ENCODE assay signal across 18 cellular contexts in genomic region chr1:245465666-245466065, GRCh38.
A peak's percentile ranks its signal among the peaks of the same experiment; 100 is the strongest.
DNase-seq lines count a peak whose midpoint lies in the region; FAIRE-seq and TF ChIP-seq lines count a peak whose summit lies in the region.
"Had no signal": no experiment of that assay in that cellular context is flagged by ENCODE, and none has a peak within 500 bp of the region (broad histone marks: within the 10 kb centered on the region; RNA-seq: fewer than 3 reads in every experiment).

No MANE protein-coding gene starts in this region.

- no peak for TF ChIP-seq RAD21 in H1 (IDR thresholded peaks at IDR 0.05 in 1 of 2, conservative IDR thresholded peaks at IDR 0.05 in 1 of 2; ENCODE audit: low read depth in 2 of 2, low read length in 2 of 2)

- TF ChIP-seq POLR2A in H1 (IDR thresholded peaks at IDR 0.05; ENCODE audit: control extremely low read depth in 1 of 2, low read depth in 2 of 2, low read length in 2 of 2) (no peak), GM12892 (IDR thresholded peaks at IDR 0.05; ENCODE audit: low read depth, low read length) (no peak)

- H3K79me1 ChIP-seq in H1 (ENCODE audit: low read depth, low read length) (no peaks in the 10 kb centered on the region), trophoblast cell (ENCODE audit: low read length) (peaks cover 2% of the 10 kb centered on the region)

- H3K4me3 ChIP-seq in H1 (ENCODE audit: extremely low read depth in 1 of 4, insufficient read depth in 2 of 4, low read depth in 3 of 4, low read length in 4 of 4) (no peak overlapping the region), trophoblast cell (ENCODE audit: low read depth, low read length) (no peak overlapping the region)
- H3K4me3 ChIP-seq: K562 had no signal

- H3K18ac ChIP-seq in H1 (ENCODE audit: extremely low read depth, low read length) (no peak overlapping the region), trophoblast cell (ENCODE audit: low read length) (no peak overlapping the region)

- no peak overlapping the region for H4K5ac ChIP-seq in H1 (ENCODE audit: insufficient read length, low read depth, low read length)

- DNase-seq in NCI-H345 (lab: John Stamatoyannopoulos, UW), result peak; percentile 41
- DNase-seq in NCI-H345 treated with DMSO at 0.1 percent for 48 hours (lab: John Stamatoyannopoulos, UW; ENCODE audit: unreplicated experiment), result no peak
- DNase-seq in NCI-H1092 treated with DMSO at 0.1 percent for 48 hours (lab: John Stamatoyannopoulos, UW), result peak; percentile 56
- no peak for DNase-seq in H1 (ENCODE audit: low read depth in 1 of 2, low spot score in 2 of 2)
- DNase-seq in trophoblast cell, result no peak
- no peak for DNase-seq in GM12892 (ENCODE audit: insufficient read length)
- DNase-seq in HK-2 (ENCODE audit: unreplicated experiment), result no peak
- DNase-seq: BE2C; CD4-positive, CD25-positive, alpha-beta regulatory T cell; COR-L47; NCI-H187 treated with DMSO at 0.1 percent for 48 hours; NCI-H2171; NCI-H446 treated with DMSO at 0.1 percent for 48 hours; NCI-H748 treated with DMSO at 0.1 percent for 48 hours; OCI-M1; SHP77 treated with DMSO at 0.1 percent for 48 hours had no signal

- FAIRE-seq in H1 (lab: Jason Lieb, UNC) (no peak), GM12892 (lab: Jason Lieb, UNC) (no peak)
- FAIRE-seq: A204.1, K562 had no signal

- no peak overlapping the region for H3K14ac ChIP-seq in H1 (ENCODE audit: insufficient read length)
- peak overlapping the region; percentile 32 for H3K14ac ChIP-seq in trophoblast cell (ENCODE audit: low read length)

- POLR2A ChIA-PET in H1 (lab: Charles Lee; ENCODE audit: partially characterized antibody), result interaction anchor here (1.7 kb wide), 1 partner anchor 17 kb away, joined by 3 read pairs; no protein-coding TSS in a partner anchor

- H3K27me3 ChIP-seq in H1 (replicated peaks in 1 of 4; ENCODE audit: control insufficient read depth in 3 of 4, extremely low read depth in 1 of 4, insufficient read depth in 3 of 4, low read length in 3 of 4) (no peaks in the 10 kb centered on the region; a peak in 1 of 7 replicates), trophoblast cell (ENCODE audit: insufficient read depth, low read length) (no peaks in the 10 kb centered on the region)
- H3K27me3 ChIP-seq: BE2C had no signal

- H3K56ac ChIP-seq in H1 (replicated peaks; ENCODE audit: insufficient read length, low read depth, low read length), result no peak overlapping the region

- no peaks in the 10 kb centered on the region for H3K36me3 ChIP-seq in H1 (ENCODE audit: control insufficient read depth in 2 of 4, insufficient read depth in 4 of 4, low read length in 3 of 4)
- H3K36me3 ChIP-seq in trophoblast cell (ENCODE audit: control insufficient read depth in 1 of 2, insufficient read depth in 2 of 2, low read length in 2 of 2), result peaks cover 4 to 10% of the 10 kb centered on the region in 2 experiments
- H3K36me3 ChIP-seq: BE2C had no signal

- no peak overlapping the region for H3K4ac ChIP-seq in H1 (replicated peaks; ENCODE audit: insufficient read length, low read depth, low read length)
- H3K4ac ChIP-seq in trophoblast cell (ENCODE audit: low read depth, low read length), result no peak overlapping the region

- WGBS in H1 (ENCODE audit: extremely low coverage in 1 of 2, insufficient coverage in 1 of 2, insufficient read length in 1 of 2, insufficient replicate concordance in 2 of 2, low coverage in 1 of 2, low lambda C conversion rate in 2 of 2, missing lambda C conversion rate in 1 of 2), 2 experiments, result 89% methylated on average over 16 of the region's 16 CpGs; no CpG with 5 or more reads in 1 of the 2 experiments
- WGBS in trophoblast cell (ENCODE audit: extremely low coverage, insufficient coverage, insufficient read length), result no CpG with 5 or more reads among the region's 16 CpGs

- H4K20me1 ChIP-seq in H1 (replicated peaks in 1 of 2; ENCODE audit: control insufficient read depth in 1 of 2, insufficient read depth in 2 of 2, low read length in 2 of 2), result peaks cover 0 to 5% of the 10 kb centered on the region in 2 experiments

- H2BK120ac ChIP-seq in H1 (replicated peaks; ENCODE audit: low read depth, low read length) (no peak overlapping the region), trophoblast cell (ENCODE audit: insufficient read depth, low read length, poor library complexity) (no peak overlapping the region)

- no peak overlapping the region for H2BK15ac ChIP-seq in H1 (ENCODE audit: low read length)

- no peaks in the 10 kb centered on the region for H3K4me1 ChIP-seq in H1 (replicated peaks in 1 of 4; ENCODE audit: control insufficient read depth in 3 of 4, insufficient read depth in 4 of 4, low read length in 3 of 4)
- H3K4me1 ChIP-seq in trophoblast cell (ENCODE audit: control insufficient read depth in 1 of 2, insufficient read depth in 2 of 2, low read length in 2 of 2), result peaks cover 8 to 12% of the 10 kb centered on the region in 2 experiments

- no peak overlapping the region for H3K27ac ChIP-seq in H1 (ENCODE audit: low read depth, low read length)
- no peak overlapping the region for H3K27ac ChIP-seq in trophoblast cell (ENCODE audit: low read depth, low read length)

- H3K9me3 ChIP-seq in H1 (ENCODE audit: insufficient read depth in 2 of 2, low read depth in 1 of 2, low read length in 1 of 2) (no peaks in the 10 kb centered on the region), trophoblast cell (ENCODE audit: insufficient read depth, low read depth, low read length) (peaks cover 4% of the 10 kb centered on the region)
- H3K9me3 ChIP-seq: BE2C had no signal

- no peak overlapping the region for H3K4me2 ChIP-seq in H1 (ENCODE audit: insufficient read depth in 1 of 2, low read depth in 2 of 2, low read length in 2 of 2)
- H3K4me2 ChIP-seq in trophoblast cell (ENCODE audit: low read length), result no peak overlapping the region

- H4K91ac ChIP-seq in H1 (replicated peaks; ENCODE audit: insufficient read length, low read length) (no peak overlapping the region), trophoblast cell (ENCODE audit: low read depth, low read length) (no peak overlapping the region)

- no peak for TF ChIP-seq CTCF in H1 (IDR thresholded peaks at IDR 0.05; ENCODE audit: control extremely low read depth in 1 of 3, insufficient read depth in 1 of 3, low read depth in 1 of 3, low read length in 3 of 3)

- H2AK5ac ChIP-seq in H1 (ENCODE audit: low read depth, low read length), result no peak overlapping the region
- peak overlapping the region; percentile 87 for H2AK5ac ChIP-seq in trophoblast cell (ENCODE audit: low read length)

- H3K23ac ChIP-seq in H1 (ENCODE audit: insufficient read length) (no peak overlapping the region), trophoblast cell (ENCODE audit: low read length) (no peak overlapping the region)

- H4K8ac ChIP-seq in H1 (ENCODE audit: extremely low read depth, insufficient read depth, low read length) (peak overlapping the region; percentile 37; the same call in 1 of the 2 replicates), trophoblast cell (ENCODE audit: low read depth, low read length) (no peak overlapping the region)

- H4K12ac ChIP-seq in trophoblast cell (ENCODE audit: low read depth, low read length), result no peak overlapping the region

- CTCF ChIA-PET in H1 (lab: Charles Lee; ENCODE audit: partially characterized antibody), result interaction anchor here (0.8 to 1.7 kb wide), 4 partner anchors 8 to 43 kb away, joined by 3 to 4 read pairs (median 4); no protein-coding TSS in a partner anchor

- H3K79me2 ChIP-seq in H1 (ENCODE audit: control insufficient read depth in 1 of 2, insufficient read depth in 2 of 2, low read length in 2 of 2) (no peaks in the 10 kb centered on the region), trophoblast cell (ENCODE audit: control insufficient read depth, insufficient read depth, low read length, poor library complexity) (no peaks in the 10 kb centered on the region)

- no peak for TF ChIP-seq EP300 in H1 (IDR thresholded peaks at IDR 0.05; ENCODE audit: borderline replicate concordance in 1 of 2, low read depth in 2 of 2, low read length in 2 of 2)

- no peak overlapping the region for H3K9ac ChIP-seq in H1 (replicated peaks in 1 of 4; ENCODE audit: extremely low read depth in 1 of 4, low read depth in 3 of 4, low read length in 3 of 4)
- no peak overlapping the region for H3K9ac ChIP-seq in trophoblast cell (ENCODE audit: low read length)

- H2BK5ac ChIP-seq in H1 (ENCODE audit: low read depth, low read length), result peak overlapping the region; percentile 1; the same call in 1 of the 2 replicates
- no peak overlapping the region for H2BK5ac ChIP-seq in trophoblast cell (ENCODE audit: low read depth, low read length, poor library complexity)

- H2AFZ ChIP-seq in H1 (ENCODE audit: low read length), result no peak overlapping the region
- H2AFZ ChIP-seq in trophoblast cell (ENCODE audit: insufficient read depth, low read length, poor library complexity), result no peak overlapping the region

- 0 out of 2 replicates have a peak overlapping the region, but pooled peaks have one; percentile 12 for H2BK12ac ChIP-seq in H1 (ENCODE audit: low read depth, low read length)
- peak overlapping the region; percentile 46 for H2BK12ac ChIP-seq in trophoblast cell (ENCODE audit: low read length)

- peaks cover 4% of the 10 kb centered on the region; the same call in 1 of the 2 replicates for H3K23me2 ChIP-seq in H1 (ENCODE audit: low read depth, low read length)

- no peak overlapping the region for H2BK20ac ChIP-seq in H1 (ENCODE audit: low read length)

TF ChIP-seq in H1, 55 proteins besides CTCF, POLR2A, EP300 and RAD21 (continues in another document):
- TF ChIP-seq USF2 (IDR thresholded peaks at IDR 0.05; ENCODE audit: low read length) (no peak), CBX8 (IDR thresholded peaks at IDR 0.05; ENCODE audit: borderline replicate concordance, low read depth, low read length) (no peak), BRCA1 (IDR thresholded peaks at IDR 0.05; ENCODE audit: low read depth, low read length) (no peak), CHD1 (IDR thresholded peaks at IDR 0.05; ENCODE audit: low read depth, low read length) (no peak), GABPA (IDR thresholded peaks at IDR 0.05; ENCODE audit: borderline replicate concordance, insufficient read depth, low read length) (no peak)

Comparison
In these comparisons a context has a peak if more than half of its experiments do, and no peak if none do; other contexts are left out.
1. DNase-seq: peak in NCI-H345 (single experiment) and NCI-H1092 treated with DMSO at 0.1 percent for 48 hours (single experiment); none in NCI-H345 treated with DMSO at 0.1 percent for 48 hours (single experiment), H1 (0 of 2), trophoblast cell (0 of 2), GM12892 (single experiment) and HK-2 (single experiment).